Comparison of ENCODE assay signal across 19 cellular contexts in genomic region chr20:33532753-33533459, GRCh38. TPM values are rescaled to one million over a fixed set of nuclear protein-coding genes. Genes with fewer than 3 reads are reported as not detected.
A peak's percentile ranks its signal among the peaks of the same experiment; 100 is the strongest.
DNase-seq lines count a peak whose midpoint lies in the region; ATAC-seq and TF ChIP-seq lines count a peak whose summit lies in the region.
"Had no signal": no experiment of that assay in that cellular context is flagged by ENCODE, and none has a peak within 500 bp of the region (broad histone marks: within the 10 kb centered on the region; RNA-seq: fewer than 3 reads in every experiment).

No MANE protein-coding gene starts in this region.

- no peak overlapping the region for H3K18ac ChIP-seq in neuronal stem cell (ENCODE audit: low read length)

- no peaks in the 10 kb centered on the region for H3K9me3 Mint-ChIP-seq in activated CD8-positive, alpha-beta T cell treated with anti-CD3 and anti-CD28 coated beads for 36 hours
- H3K9me3 Mint-ChIP-seq in activated CD8-positive, alpha-beta T cell treated with anti-CD3 and anti-CD28 coated beads, Interleukin-2, amount 10 ng/mL, durations not matched to agents 7 days and 5 days (ENCODE audit: insufficient read depth): peaks cover 8% of the 10 kb centered on the region

- H3K23ac ChIP-seq in neuronal stem cell (ENCODE audit: low read depth, low read length, poor library complexity): no peak overlapping the region

- H3K36me3 Mint-ChIP-seq in activated CD8-positive, alpha-beta T cell treated with anti-CD3 and anti-CD28 coated beads for 36 hours (ENCODE audit: low read depth): peaks cover 7% of the 10 kb centered on the region
- H3K36me3 Mint-ChIP-seq in activated CD8-positive, alpha-beta T cell treated with anti-CD3 and anti-CD28 coated beads, Interleukin-2, amount 10 ng/mL, durations not matched to agents 7 days and 5 days (ENCODE audit: low read depth): peaks cover 3% of the 10 kb centered on the region

- H3K14ac ChIP-seq in neuronal stem cell (ENCODE audit: low read length): no peak overlapping the region

- no peak overlapping the region for H2BK5ac ChIP-seq in neuronal stem cell (ENCODE audit: low read length)

- TF ChIP-seq EP300 in transverse colon (IDR thresholded peaks at IDR 0.05; ENCODE audit: low read depth): no peak

- H4K91ac ChIP-seq in neuronal stem cell (ENCODE audit: low read depth, low read length, poor library complexity): no peak overlapping the region

- no peak overlapping the region for H2BK12ac ChIP-seq in neuronal stem cell (ENCODE audit: low read length)

- POLR2A ChIA-PET in activated CD8-positive, alpha-beta T cell treated with anti-CD3 and anti-CD28 coated beads for 36 hours (lab: Charles Lee): interaction anchor here (0.6 to 0.9 kb wide), 2 partner anchors 20 to 279 kb away, joined by 3 to 4 read pairs; no protein-coding TSS in a partner anchor
- POLR2A ChIA-PET in activated CD8-positive, alpha-beta T cell treated with anti-CD3 and anti-CD28 coated beads, Interleukin-2, amount 10 ng/mL, durations not matched to agents 7 days and 5 days (lab: Charles Lee): no interaction called here

- H3K27me3 ChIP-seq in transverse colon: no peaks in the 10 kb centered on the region
- H3K27me3 ChIP-seq in neuronal stem cell (ENCODE audit: control insufficient read depth in 3 of 3, insufficient read depth in 3 of 3, low read depth in 1 of 3, low read length in 3 of 3): no peaks in the 10 kb centered on the region
- H3K27me3 ChIP-seq: tibial nerve had no signal

- H3K4me3 Mint-ChIP-seq in activated CD8-positive, alpha-beta T cell treated with anti-CD3 and anti-CD28 coated beads for 36 hours: no peak overlapping the region
- H3K4me3 Mint-ChIP-seq in activated CD8-positive, alpha-beta T cell treated with anti-CD3 and anti-CD28 coated beads, Interleukin-2, amount 10 ng/mL, durations not matched to agents 7 days and 5 days: no peak overlapping the region

- H3K36me3 ChIP-seq in transverse colon (no peaks in the 10 kb centered on the region), neuronal stem cell (replicated peaks in 1 of 2; ENCODE audit: control insufficient read depth in 2 of 2, insufficient read depth in 2 of 2, low read length in 2 of 2) (peaks cover 0 to 5% of the 10 kb centered on the region in 2 donors)

- H3K9me3 ChIP-seq in transverse colon (no peaks in the 10 kb centered on the region), neuronal stem cell (replicated peaks in 1 of 2; ENCODE audit: control insufficient read depth in 2 of 2, insufficient read depth in 1 of 2, low read depth in 1 of 2, low read length in 2 of 2) (peaks cover 0 to 4% of the 10 kb centered on the region in 2 donors)
- H3K9me3 ChIP-seq: tibial nerve had no signal

- H3K4me2 ChIP-seq in neuronal stem cell (ENCODE audit: insufficient read depth, low read length, poor library complexity, severe bottlenecking): no peak overlapping the region
- H3K4me2 ChIP-seq: PC-9 had no signal

- H3K4me3 ChIP-seq in cardiac fibroblast (replicated peaks in 1 of 2; ENCODE audit: low read depth in 2 of 2, low read length in 2 of 2): no peak overlapping the region
- H3K4me3 ChIP-seq in transverse colon: no peak overlapping the region
- no peak overlapping the region for H3K4me3 ChIP-seq in neuronal stem cell (ENCODE audit: low read length in 2 of 2)
- H3K4me3 ChIP-seq: PC-9, tibial nerve had no signal

- H3K4me1 Mint-ChIP-seq in activated CD8-positive, alpha-beta T cell treated with anti-CD3 and anti-CD28 coated beads for 36 hours (ENCODE audit: low read depth): peaks cover 20% of the 10 kb centered on the region
- peaks cover 8% of the 10 kb centered on the region for H3K4me1 Mint-ChIP-seq in activated CD8-positive, alpha-beta T cell treated with anti-CD3 and anti-CD28 coated beads, Interleukin-2, amount 10 ng/mL, durations not matched to agents 7 days and 5 days (ENCODE audit: low read depth)

- H2BK15ac ChIP-seq in neuronal stem cell (ENCODE audit: low read length): no peak overlapping the region

- no peak overlapping the region for H4K8ac ChIP-seq in neuronal stem cell (ENCODE audit: low read depth, low read length)

- intact Hi-C loops in activated CD8-positive, alpha-beta T cell treated with anti-CD3 and anti-CD28 coated beads for 36 hours (cut with micrococcal nuclease): no loop called here
- intact Hi-C loops in left colon (cut with DNase I, micrococcal nuclease): no loop called here
- intact Hi-C loops in transverse colon (cut with DNase I; ENCODE audit: low total_unique reads): no loop called here

- H3K27me3 Mint-ChIP-seq in activated CD8-positive, alpha-beta T cell treated with anti-CD3 and anti-CD28 coated beads for 36 hours: no peaks in the 10 kb centered on the region
- no peaks in the 10 kb centered on the region for H3K27me3 Mint-ChIP-seq in activated CD8-positive, alpha-beta T cell treated with anti-CD3 and anti-CD28 coated beads, Interleukin-2, amount 10 ng/mL, durations not matched to agents 7 days and 5 days (ENCODE audit: low read depth)

- H3K79me1 ChIP-seq in neuronal stem cell (ENCODE audit: low read depth, low read length): peaks cover 4% of the 10 kb centered on the region

- 17% methylated on average over 2 of the region's 2 CpGs; no CpG with 5 or more reads in 1 of the 2 donors for WGBS in transverse colon (ENCODE audit: low coverage in 1 of 2), 2 donors
- no CpG with 5 or more reads among the region's 2 CpGs for WGBS in neuronal stem cell (ENCODE audit: extremely low coverage in 2 of 2, insufficient read length in 2 of 2, insufficient replicate concordance in 1 of 2), 2 donors

- TF ChIP-seq POLR2A in transverse colon (IDR thresholded peaks at IDR 0.05): no peak

- H3K27ac Mint-ChIP-seq in activated CD8-positive, alpha-beta T cell treated with anti-CD3 and anti-CD28 coated beads for 36 hours: peak overlapping the region; percentile 51
- H3K27ac Mint-ChIP-seq in activated CD8-positive, alpha-beta T cell treated with anti-CD3 and anti-CD28 coated beads, Interleukin-2, amount 10 ng/mL, durations not matched to agents 7 days and 5 days: no peak overlapping the region

- H2BK120ac ChIP-seq in neuronal stem cell (ENCODE audit: low read depth, low read length): no peak overlapping the region

- H3K4me1 ChIP-seq in transverse colon (peaks cover 16 to 50% (median 36%) of the 10 kb centered on the region in 4 donors), neuronal stem cell (ENCODE audit: control insufficient read depth in 2 of 2, insufficient read depth in 1 of 2, low read depth in 1 of 2, low read length in 2 of 2) (peaks cover 6 to 7% of the 10 kb centered on the region in 2 donors)

- no peak overlapping the region for H2AK5ac ChIP-seq in neuronal stem cell (ENCODE audit: low read depth, low read length)

- CTCF ChIA-PET in activated CD8-positive, alpha-beta T cell treated with anti-CD3 and anti-CD28 coated beads for 36 hours (lab: Charles Lee): no interaction called here
- CTCF ChIA-PET in activated CD8-positive, alpha-beta T cell treated with anti-CD3 and anti-CD28 coated beads, Interleukin-2, amount 10 ng/mL, durations not matched to agents 7 days and 5 days (lab: Charles Lee): no interaction called here

- H2AFZ ChIP-seq in neuronal stem cell (ENCODE audit: low read length): no peak overlapping the region
- H2AFZ ChIP-seq: PC-9 had no signal

- H3K27ac ChIP-seq in transverse colon: peak overlapping the region; percentile 25 to 60 (median 46)
- H3K27ac ChIP-seq in neuronal stem cell (replicated peaks; ENCODE audit: low read length): no peak overlapping the region
- H3K27ac ChIP-seq: PC-9 had no signal

- no peak for ATAC-seq in activated CD8-positive, alpha-beta T cell treated with anti-CD3 and anti-CD28 coated beads for 36 hours
- no peak for ATAC-seq in activated CD8-positive, alpha-beta T cell treated with anti-CD3 and anti-CD28 coated beads, Interleukin-2, amount 10 ng/mL, durations not matched to agents 7 days and 5 days
- peak; percentile 90 for ATAC-seq in left colon

- no peak overlapping the region for H3K9ac ChIP-seq in neuronal stem cell (ENCODE audit: low read depth, low read length, poor library complexity)

- no peak for DNase-seq in activated CD8-positive, alpha-beta T cell treated with anti-CD3 and anti-CD28 coated beads for 36 hours
- DNase-seq in activated CD8-positive, alpha-beta T cell treated with anti-CD3 and anti-CD28 coated beads, Interleukin-2, amount 10 ng/mL, durations not matched to agents 7 days and 5 days: no peak
- DNase-seq in cardiac fibroblast (ENCODE audit: low read depth in 2 of 2): peak; percentile 28 to 55
- DNase-seq in left colon: no peak
- no peak for DNase-seq in transverse colon
- DNase-seq in neuronal stem cell (ENCODE audit: low spot score): no peak
- no peak for DNase-seq in NCI-H524 treated with DMSO at 0.1 percent for 48 hours (lab: John Stamatoyannopoulos, UW)
- DNase-seq in H4 (ENCODE audit: low spot score): no peak
- DNase-seq: ACHN; activated CD4-positive, CD25-positive, alpha-beta regulatory T cell; activated naive CD4-positive, alpha-beta T cell treated with Interleukin-2 at 50 U/mL for 16 hours; effector CD4-positive, alpha-beta T cell; H7; mammary epithelial cell; NCI-H1694; nucleus accumbens; PC-9; T-helper 1 cell had no signal

- TF ChIP-seq CTCF in activated CD8-positive, alpha-beta T cell treated with anti-CD3 and anti-CD28 coated beads for 36 hours (IDR thresholded peaks at IDR 0.05): no peak
- TF ChIP-seq CTCF in cardiac fibroblast (IDR thresholded peaks at IDR 0.05; ENCODE audit: low read depth, low read length) (no peak), transverse colon (IDR thresholded peaks at IDR 0.05) (no peak)

- no peak overlapping the region for H3K4ac ChIP-seq in neuronal stem cell (ENCODE audit: low read length)

- in situ Hi-C loops in transverse colon (cut with MboI; ENCODE audit: low pct_ligation_motif_present in 1 of 4, low pct_unique_long_range_greater_than_20kb in 1 of 4, low sequenced_read_pairs in 3 of 4): no loop called here

RNA-seq across cellular contexts. Expression of gene CBFA2T2, which starts 43.0 kb away (rescaled TPM):
- total RNA-seq in activated CD8-positive, alpha-beta T cell treated with anti-CD3 and anti-CD28 coated beads for 36 hours: 10 to 100 TPM; 10.2 to 10.9 TPM
- 10 to 100 TPM; 14.4 to 14.8 TPM for total RNA-seq in activated CD8-positive, alpha-beta T cell treated with anti-CD3 and anti-CD28 coated beads, Interleukin-2, amount 10 ng/mL, durations not matched to agents 7 days and 5 days
- total RNA-seq in left colon (10 to 100 TPM; 26.9 to 27.3 TPM), transverse colon (10 to 100 TPM; 35.8 to 62.3 (median 46.6) TPM)
- polyA plus RNA-seq in neuronal stem cell (2013, experiment 1 of 2): 10.0 TPM
- 10.9 TPM for polyA plus RNA-seq in neuronal stem cell (2013, experiment 2 of 2)
- 3.6 and 4.7 TPM in 2 replicates for total RNA-seq in H4 (2014; rRNA removed; shearing (Covaris generic))

Comparison
In these comparisons a context has a peak if more than half of its experiments do, and no peak if none do; other contexts are left out.
1. DNase-seq: peak in cardiac fibroblast (2 of 2); none in activated CD8-positive, alpha-beta T cell treated with anti-CD3 and anti-CD28 coated beads for 36 hours (single experiment), activated CD8-positive, alpha-beta T cell treated with anti-CD3 and anti-CD28 coated beads, Interleukin-2, amount 10 ng/mL, durations not matched to agents 7 days and 5 days (single experiment), left colon (0 of 2), transverse colon (single experiment), neuronal stem cell (single experiment), NCI-H524 treated with DMSO at 0.1 percent for 48 hours (single experiment) and H4 (single experiment).